ENCODE assay signal across 1 cellular context in genomic region chr11:43397251-43397650, GRCh38.
TF ChIP-seq lines count a peak whose summit lies in the region.

No MANE protein-coding gene starts in this region.

TF ChIP-seq in IMR-90, 13 proteins besides CTCF, POLR2A, EP300 and RAD21:
- no peak for TF ChIP-seq MXI1 (IDR thresholded peaks at IDR 0.05; ENCODE audit: borderline replicate concordance, low read depth, low read length)
- TF ChIP-seq RCOR1 (IDR thresholded peaks at IDR 0.05; ENCODE audit: insufficient replicate concordance, low read length), result no peak
- no peak for TF ChIP-seq SMC3 (IDR thresholded peaks at IDR 0.05; ENCODE audit: low read depth, low read length)
- no peak for TF ChIP-seq USF2 (IDR thresholded peaks at IDR 0.05; ENCODE audit: low read depth, low read length)
- TF ChIP-seq BHLHE40 (IDR thresholded peaks at IDR 0.05; ENCODE audit: low read depth, low read length), result no peak
